Comparison of ENCODE assay signal across 26 cellular contexts in the genomic region with DNA sequence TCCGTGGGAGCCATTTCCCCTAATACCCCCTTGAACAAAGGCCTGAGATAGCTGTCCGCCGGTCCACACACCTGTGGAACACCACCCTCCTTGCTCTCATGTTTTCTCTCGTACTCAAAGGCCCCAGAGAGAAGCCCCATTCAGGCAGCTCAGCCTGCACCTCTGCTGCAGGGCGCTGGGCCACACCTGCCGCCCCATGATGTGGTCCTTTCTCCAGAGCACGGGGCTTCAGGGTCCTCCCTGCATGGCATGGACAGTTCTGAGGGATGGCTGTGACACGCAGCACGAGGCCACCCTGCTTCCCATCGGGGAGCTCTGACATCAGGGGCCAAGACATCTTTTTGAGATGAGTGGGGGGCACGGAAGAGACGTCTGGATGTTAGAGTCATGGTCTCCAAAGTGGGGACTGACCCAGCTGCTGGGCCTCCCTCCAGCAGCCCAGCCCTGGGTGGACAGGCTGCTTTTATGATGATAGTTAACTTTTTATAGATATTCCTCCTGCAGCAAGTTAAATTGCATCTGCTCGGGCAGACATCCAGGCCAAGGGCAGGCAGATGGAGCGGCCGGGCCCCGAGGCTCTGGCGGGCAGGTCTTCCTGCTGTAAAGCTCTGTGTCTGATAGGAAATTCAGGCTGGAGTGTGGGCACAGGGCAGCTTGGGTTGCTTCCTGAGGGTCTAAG. TPM values are rescaled to one million over a fixed set of nuclear protein-coding genes. Genes with fewer than 3 reads are reported as not detected.
A peak's percentile ranks its signal among the peaks of the same experiment; 100 is the strongest.
DNase-seq lines count a peak whose midpoint lies in the region; ATAC-seq and TF ChIP-seq lines count a peak whose summit lies in the region.
"Had no signal": no experiment of that assay in that cellular context is flagged by ENCODE, and none has a peak within 500 bp of the region (broad histone marks: within the 10 kb centered on the region; RNA-seq: fewer than 3 reads in every experiment).

No MANE protein-coding gene starts in this region.

- no peak for ATAC-seq in CD8-positive, alpha-beta T cell
- ATAC-seq: stimulated activated memory B cell treated with anti-CD40 and anti-IgM and Interleukin-4, amounts not matched to agents 10 μg/mL and 1 μg/mL and 100 μg/mL, for 72 hours had no signal

- no peaks in the 10 kb centered on the region for H3K27me3 ChIP-seq in CD8-positive, alpha-beta T cell (ENCODE audit: insufficient read depth, low read length)
- H3K27me3 ChIP-seq: sigmoid colon, uterus had no signal

- peak; percentile 38 for DNase-seq in activated CD8-positive, alpha-beta memory T cell treated with anti-CD3 and anti-CD28 coated beads, Interleukin-2, amount 50 U/mL, for 48 hours
- no peak for DNase-seq in activated CD8-positive, alpha-beta memory T cell treated with anti-CD3 and anti-CD28 coated beads for 24 hours
- DNase-seq in ecto neural progenitor cell (ENCODE audit: low spot score) (peak; percentile 39), neural crest cell (ENCODE audit: low read depth, low spot score) (no peak), cerebellum (ENCODE audit: low spot score) (no peak), HK-2 (ENCODE audit: unreplicated experiment) (no peak)
- no peak for DNase-seq in effector CD4-positive, alpha-beta T cell
- DNase-seq in CD8-positive, alpha-beta T cell: no peak
- DNase-seq: activated CD4-positive, alpha-beta T cell treated with anti-CD3 and anti-CD28 coated beads for 4 hours; activated gamma-delta T cell; activated T-cell treated with anti-CD3 and anti-CD28 coated beads, Interleukin-2, amount 50 U/mL, for 24 hours; caudate nucleus; DMS53; GF-D8; MM.1S; NCI-H146; NCI-H446 treated with DMSO at 0.1 percent for 48 hours; sigmoid colon; stimulated activated CD4-positive, alpha-beta T cell treated with anti-CD3 and anti-CD28 coated beads, Interleukin-4, amount 100 ng/mL, for 4 hours; T-helper 2 cell; uterus had no signal

- POLR2A ChIA-PET in CD8-positive, alpha-beta T cell (lab: Charles Lee): no interaction called here

- no peak for TF ChIP-seq CTCF in neural crest cell (conservative IDR thresholded peaks at IDR 0.05)
- TF ChIP-seq CTCF in CD8-positive, alpha-beta T cell (IDR thresholded peaks at IDR 0.05): no peak

- H3K36me3 Mint-ChIP-seq in neural crest cell (ENCODE audit: low read depth): no peaks in the 10 kb centered on the region
- no peaks in the 10 kb centered on the region for H3K36me3 Mint-ChIP-seq in CD8-positive, alpha-beta T cell
- H3K36me3 Mint-ChIP-seq: CD8-positive, alpha-beta memory T cell; stimulated activated memory B cell treated with anti-CD40 and anti-IgM and Interleukin-4, amounts not matched to agents 10 μg/mL and 1 μg/mL and 100 μg/mL, for 72 hours had no signal

- H3K9me3 Mint-ChIP-seq in neural crest cell: no peaks in the 10 kb centered on the region
- H3K9me3 Mint-ChIP-seq in CD8-positive, alpha-beta T cell: no peaks in the 10 kb centered on the region
- H3K9me3 Mint-ChIP-seq: activated T-cell treated with anti-CD3 and anti-CD28 coated beads, Interleukin-2, amount 50 U/mL, for 24 hours; CD8-positive, alpha-beta memory T cell; stimulated activated memory B cell treated with anti-CD40 and anti-IgM and Interleukin-4, amounts not matched to agents 10 μg/mL and 1 μg/mL and 100 μg/mL, for 72 hours had no signal

- intact Hi-C loops in CD8-positive, alpha-beta T cell (cut with DNase I, micrococcal nuclease): no loop called here

- H3K36me3 ChIP-seq in CD8-positive, alpha-beta T cell (ENCODE audit: insufficient read depth, low read length): no peaks in the 10 kb centered on the region
- H3K36me3 ChIP-seq: HAP-1, sigmoid colon, uterus had no signal

- no peaks in the 10 kb centered on the region for H3K27me3 Mint-ChIP-seq in neural crest cell (ENCODE audit: low read depth)
- peaks cover 3% of the 10 kb centered on the region for H3K27me3 Mint-ChIP-seq in CD8-positive, alpha-beta T cell (ENCODE audit: low read depth)

- peaks cover 17% of the 10 kb centered on the region for H3K4me1 Mint-ChIP-seq in neural crest cell
- no peaks in the 10 kb centered on the region for H3K4me1 Mint-ChIP-seq in CD8-positive, alpha-beta T cell (ENCODE audit: low read depth)
- H3K4me1 Mint-ChIP-seq: CD8-positive, alpha-beta memory T cell; stimulated activated memory B cell treated with anti-CD40 and anti-IgM and Interleukin-4, amounts not matched to agents 10 μg/mL and 1 μg/mL and 100 μg/mL, for 72 hours had no signal

- peak overlapping the region; percentile 61 for H3K27ac Mint-ChIP-seq in neural crest cell (ENCODE audit: unreplicated experiment)
- no peak overlapping the region for H3K27ac Mint-ChIP-seq in CD8-positive, alpha-beta T cell
- H3K27ac Mint-ChIP-seq: activated T-cell treated with anti-CD3 and anti-CD28 coated beads, Interleukin-2, amount 50 U/mL, for 24 hours; CD8-positive, alpha-beta memory T cell; progenitor cell of endocrine pancreas; stimulated activated memory B cell treated with anti-CD40 and anti-IgM and Interleukin-4, amounts not matched to agents 10 μg/mL and 1 μg/mL and 100 μg/mL, for 72 hours had no signal

- no peak overlapping the region for H3K4me3 ChIP-seq in CD8-positive, alpha-beta T cell (ENCODE audit: low read depth, low read length)
- H3K4me3 ChIP-seq: HAP-1, K562, sigmoid colon, uterus had no signal

- no peak overlapping the region for H3K4me3 Mint-ChIP-seq in neural crest cell
- H3K4me3 Mint-ChIP-seq in CD8-positive, alpha-beta T cell: no peak overlapping the region
- H3K4me3 Mint-ChIP-seq: activated T-cell treated with anti-CD3 and anti-CD28 coated beads, Interleukin-2, amount 50 U/mL, for 24 hours; stimulated activated memory B cell treated with anti-CD40 and anti-IgM and Interleukin-4, amounts not matched to agents 10 μg/mL and 1 μg/mL and 100 μg/mL, for 72 hours had no signal

- CTCF ChIA-PET in CD8-positive, alpha-beta T cell (lab: Charles Lee): no interaction called here

- no peaks in the 10 kb centered on the region for H3K4me1 ChIP-seq in CD8-positive, alpha-beta T cell (ENCODE audit: insufficient read depth, low read length)
- H3K4me1 ChIP-seq: HAP-1, sigmoid colon, uterus had no signal

- no peaks in the 10 kb centered on the region for H3K9me3 ChIP-seq in CD8-positive, alpha-beta T cell (ENCODE audit: low read length)
- H3K9me3 ChIP-seq: HAP-1, sigmoid colon, uterus had no signal

- no peak overlapping the region for H3K27ac ChIP-seq in CD8-positive, alpha-beta T cell (ENCODE audit: low read depth, low read length)
- H3K27ac ChIP-seq: sigmoid colon, uterus had no signal

RNA-seq across cellular contexts. Expression of a gene that starts 56.7 kb away (rescaled TPM):
- 81.0 and 85.4 TPM in 2 replicates for total RNA-seq in neural crest cell
- total RNA-seq in CD8-positive, alpha-beta T cell: not detected
- total RNA-seq in cerebellum: 26.0 TPM

Comparison
In these comparisons a context has a peak if more than half of its experiments do, and no peak if none do; other contexts are left out.
1. DNase-seq: peak in activated CD8-positive, alpha-beta memory T cell treated with anti-CD3 and anti-CD28 coated beads, Interleukin-2, amount 50 U/mL, for 48 hours (single experiment) and ecto neural progenitor cell (single experiment); none in activated CD8-positive, alpha-beta memory T cell treated with anti-CD3 and anti-CD28 coated beads for 24 hours (single experiment), neural crest cell (single experiment), effector CD4-positive, alpha-beta T cell (single experiment), CD8-positive, alpha-beta T cell (0 of 7), cerebellum (single experiment) and HK-2 (single experiment).
2. RNA of a gene that starts 56.7 kb away (total RNA-seq): 81.0 to 85.4 TPM in neural crest cell and 26.0 TPM in cerebellum (single experiment); not detected in CD8-positive, alpha-beta T cell; every median in the first group is over 10 times any median in the second.